In genomic region chr19:16124953-16125352, GRCh38 we compare ENCODE assay signal across 1 cellular context.
TF ChIP-seq lines count a peak whose summit lies in the region.

No MANE protein-coding gene starts in this region.

TF ChIP-seq in HCT116, 20 proteins besides CTCF, POLR2A, EP300 and RAD21 (continued from another document):
- no peak for TF ChIP-seq ATF3 (IDR thresholded peaks at IDR 0.05)
